ENCODE assay signal across 11 cellular contexts in genomic region chrX:48569958-48570357, GRCh38. TPM values are rescaled to one million over a fixed set of nuclear protein-coding genes. Genes with fewer than 3 reads are reported as not detected.
DNase-seq lines count a peak whose midpoint lies in the region; ATAC-seq and TF ChIP-seq lines count a peak whose summit lies in the region.
"Had no signal": no experiment of that assay in that cellular context is flagged by ENCODE, and none has a peak within 500 bp of the region (broad histone marks: within the 10 kb centered on the region; RNA-seq: fewer than 3 reads in every experiment).

No MANE protein-coding gene starts in this region.

- no peaks in the 10 kb centered on the region for H3F3A ChIP-seq in PC-9 (ENCODE audit: insufficient read depth, low read depth)

- H3K36me3 ChIP-seq in PC-9 (ENCODE audit: low read depth), result no peaks in the 10 kb centered on the region
- H3K36me3 ChIP-seq: uterus had no signal

- POLR2A ChIA-PET in activated CD4-positive, alpha-beta memory T cell treated with anti-CD3 and anti-CD28 coated beads, Interleukin-2, amount 10 ng/mL, durations not matched to agents 7 days and 5 days (lab: Charles Lee), result interaction anchor here (0.6 kb wide), 1 partner anchor 350 kb away, joined by 4 read pairs; no protein-coding TSS in a partner anchor
- POLR2A ChIA-PET in PC-9 (lab: Charles Lee; ENCODE audit: unreplicated experiment), result no interaction called here

- no peak overlapping the region for H3K27ac ChIP-seq in PC-9
- H3K27ac ChIP-seq: uterus had no signal

- no peaks in the 10 kb centered on the region for H3K27me3 ChIP-seq in PC-9 (ENCODE audit: insufficient read depth, low read depth)
- H3K27me3 ChIP-seq: uterus had no signal

- H4K20me1 ChIP-seq in PC-9 (ENCODE audit: insufficient read depth), result no peaks in the 10 kb centered on the region

- no peak overlapping the region for H3K4me3 Mint-ChIP-seq in activated CD4-positive, alpha-beta memory T cell treated with anti-CD3 and anti-CD28 coated beads, Interleukin-2, amount 10 ng/mL, durations not matched to agents 7 days and 5 days
- H3K4me3 Mint-ChIP-seq: B cell, nephron progenitor cell had no signal

- peaks cover 18% of the 10 kb centered on the region for H3K4me1 Mint-ChIP-seq in activated CD4-positive, alpha-beta memory T cell treated with anti-CD3 and anti-CD28 coated beads, Interleukin-2, amount 10 ng/mL, durations not matched to agents 7 days and 5 days

- H3K4me1 ChIP-seq in PC-9 (replicated peaks; ENCODE audit: insufficient read depth), result no peaks in the 10 kb centered on the region
- H3K4me1 ChIP-seq: uterus had no signal

- H3K9me3 ChIP-seq in PC-9 (ENCODE audit: insufficient read depth, low read depth), result no peaks in the 10 kb centered on the region
- H3K9me3 ChIP-seq: uterus had no signal

- no peak for TF ChIP-seq CTCF in PC-9 (conservative IDR thresholded peaks at IDR 0.05)

- H3K36me3 Mint-ChIP-seq in activated naive CD4-positive, alpha-beta T cell treated with anti-CD3 and anti-CD28 coated beads, Interleukin-2, amount 50 U/mL, for 72 hours, result peaks cover 7 to 12% of the 10 kb centered on the region in 2 donors
- H3K36me3 Mint-ChIP-seq in activated CD4-positive, alpha-beta memory T cell treated with anti-CD3 and anti-CD28 coated beads, Interleukin-2, amount 10 ng/mL, durations not matched to agents 7 days and 5 days (ENCODE audit: low read depth), result peaks cover 8% of the 10 kb centered on the region

- ATAC-seq in activated naive CD4-positive, alpha-beta T cell treated with anti-CD3 and anti-CD28 coated beads, Interleukin-2, amount 50 U/mL, for 72 hours, result peak; percentile 58 to 80
- ATAC-seq in HG02973 (IDR thresholded peaks at IDR 0.05; ENCODE audit: unreplicated experiment) (peak; percentile 50), GM19328 (IDR thresholded peaks at IDR 0.05; ENCODE audit: unreplicated experiment) (no peak)
- peak; percentile 58 for ATAC-seq in stimulated activated naive CD8-positive, alpha-beta T cell treated with anti-CD3 and anti-CD28 coated beads, Interleukin-15, Interleukin-2, amounts not matched to agents 100 U/mL and 50 U/mL, for 24 hours

- no TSS peak for BruUV-seq in PC-9 (replicated peaks; lab: Mats Ljungman, UMichigan)

- peak in 1 of 2 donors; percentile 20 for DNase-seq in activated naive CD4-positive, alpha-beta T cell treated with anti-CD3 and anti-CD28 coated beads, Interleukin-2, amount 50 U/mL, for 72 hours (ENCODE audit: low spot score in 2 of 2)
- no peak for DNase-seq in activated naive CD4-positive, alpha-beta T cell (lab: John Stamatoyannopoulos, UW)
- DNase-seq in activated CD4-positive, alpha-beta memory T cell treated with anti-CD3 and anti-CD28 coated beads, Interleukin-2, amount 10 ng/mL, durations not matched to agents 7 days and 5 days, result peak; percentile 38
- no peak for DNase-seq in stimulated activated naive CD8-positive, alpha-beta T cell treated with anti-CD3 and anti-CD28 coated beads, Interleukin-15, Interleukin-2, amounts not matched to agents 100 U/mL and 50 U/mL, for 24 hours
- no peak for DNase-seq in cerebellum (ENCODE audit: low spot score)
- DNase-seq in PC-9, result no peak
- DNase-seq: nephron progenitor cell, uterus had no signal

- H3K79me2 ChIP-seq in PC-9 (ENCODE audit: low read depth), result peaks cover 1% of the 10 kb centered on the region

- no peaks in the 10 kb centered on the region for H3K27me3 Mint-ChIP-seq in activated CD4-positive, alpha-beta memory T cell treated with anti-CD3 and anti-CD28 coated beads, Interleukin-2, amount 10 ng/mL, durations not matched to agents 7 days and 5 days
- H3K27me3 Mint-ChIP-seq: B cell had no signal

- no peak overlapping the region for H3K27ac Mint-ChIP-seq in activated naive CD4-positive, alpha-beta T cell treated with anti-CD3 and anti-CD28 coated beads, Interleukin-2, amount 50 U/mL, for 72 hours
- H3K27ac Mint-ChIP-seq in activated CD4-positive, alpha-beta memory T cell treated with anti-CD3 and anti-CD28 coated beads, Interleukin-2, amount 10 ng/mL, durations not matched to agents 7 days and 5 days, result peak overlapping the region; percentile 76
- H3K27ac Mint-ChIP-seq: B cell, nephron progenitor cell had no signal

- no peak overlapping the region for H3K4me3 ChIP-seq in PC-9
- H3K4me3 ChIP-seq: uterus had no signal

- no peak overlapping the region for H2AFZ ChIP-seq in PC-9

- no peak overlapping the region for H3K4me2 ChIP-seq in PC-9

- intact Hi-C loops in PC-9 (cut with micrococcal nuclease; ENCODE audit: unreplicated experiment), result no loop called here

- no peaks in the 10 kb centered on the region for H3K9me2 ChIP-seq in PC-9 (ENCODE audit: insufficient read depth)

- CTCF ChIA-PET in activated CD4-positive, alpha-beta memory T cell treated with anti-CD3 and anti-CD28 coated beads, Interleukin-2, amount 10 ng/mL, durations not matched to agents 7 days and 5 days (lab: Charles Lee), result no interaction called here
- CTCF ChIA-PET in PC-9 (lab: Charles Lee), result no interaction called here

- H3K9me3 Mint-ChIP-seq in activated naive CD4-positive, alpha-beta T cell treated with anti-CD3 and anti-CD28 coated beads, Interleukin-2, amount 50 U/mL, for 72 hours, result no peaks in the 10 kb centered on the region
- H3K9me3 Mint-ChIP-seq in activated CD4-positive, alpha-beta memory T cell treated with anti-CD3 and anti-CD28 coated beads, Interleukin-2, amount 10 ng/mL, durations not matched to agents 7 days and 5 days, result no peaks in the 10 kb centered on the region

RNA-seq across cellular contexts. Expression of gene RBM3, which starts 4.3 kb away (rescaled TPM):
- total RNA-seq in activated naive CD4-positive, alpha-beta T cell treated with anti-CD3 and anti-CD28 coated beads, Interleukin-2, amount 50 U/mL, for 72 hours, result 100 to 1,000 TPM; 171 to 256 TPM
- total RNA-seq in activated CD4-positive, alpha-beta memory T cell treated with anti-CD3 and anti-CD28 coated beads, Interleukin-2, amount 10 ng/mL, durations not matched to agents 7 days and 5 days, result 100 to 1,000 TPM; 180 to 182 TPM
- total RNA-seq in cerebellum (116 TPM), PC-9 (2021) (120 and 134 TPM in 2 replicates)

RNA-seq across cellular contexts. Expression of gene WDR13, which starts 27.3 kb away (rescaled TPM):
- total RNA-seq in activated naive CD4-positive, alpha-beta T cell treated with anti-CD3 and anti-CD28 coated beads, Interleukin-2, amount 50 U/mL, for 72 hours, result 10 to 100 TPM; 52.8 to 58.5 TPM
- 10 to 100 TPM; 48.5 to 53.5 TPM for total RNA-seq in activated CD4-positive, alpha-beta memory T cell treated with anti-CD3 and anti-CD28 coated beads, Interleukin-2, amount 10 ng/mL, durations not matched to agents 7 days and 5 days
- 48.5 TPM for total RNA-seq in cerebellum
- 28.6 and 43.9 TPM in 2 replicates for total RNA-seq in PC-9 (2021)

RNA-seq across cellular contexts. Expression of gene TBC1D25, which starts 30.4 kb away (rescaled TPM):
- total RNA-seq in activated naive CD4-positive, alpha-beta T cell treated with anti-CD3 and anti-CD28 coated beads, Interleukin-2, amount 50 U/mL, for 72 hours, result 10 to 100 TPM; 18.8 to 22.2 TPM
- total RNA-seq in activated CD4-positive, alpha-beta memory T cell treated with anti-CD3 and anti-CD28 coated beads, Interleukin-2, amount 10 ng/mL, durations not matched to agents 7 days and 5 days, result 10 to 100 TPM; 21.7 to 22.3 TPM
- 6.8 TPM for total RNA-seq in cerebellum
- total RNA-seq in PC-9 (2021), result 7.4 and 9.0 TPM in 2 replicates

RNA-seq across cellular contexts. Expression of gene EBP, which starts 48.4 kb away (rescaled TPM):
- total RNA-seq in activated naive CD4-positive, alpha-beta T cell treated with anti-CD3 and anti-CD28 coated beads, Interleukin-2, amount 50 U/mL, for 72 hours, result 100 to 1,000 TPM; 107 to 176 TPM
- total RNA-seq in activated CD4-positive, alpha-beta memory T cell treated with anti-CD3 and anti-CD28 coated beads, Interleukin-2, amount 10 ng/mL, durations not matched to agents 7 days and 5 days, result 100 to 1,000 TPM; 446 to 461 TPM
- total RNA-seq in cerebellum (19.9 TPM), PC-9 (2021) (88.1 and 113 TPM in 2 replicates)
